Comparison of ENCODE assay signal across 1 cellular context in genomic region chr11:121655481-121656332, GRCh38.
A peak's percentile ranks its signal among the peaks of the same experiment; 100 is the strongest.
TF ChIP-seq lines count a peak whose summit lies in the region.

No MANE protein-coding gene starts in this region.

TF ChIP-seq in GM12878, 131 proteins besides CTCF, POLR2A, EP300 and RAD21 (continued from another document and continues in another):
- TF ChIP-seq BCL3 (IDR thresholded peaks at IDR 0.05; ENCODE audit: borderline replicate concordance, insufficient read depth, low read depth, low read length, poor library complexity, severe bottlenecking) (no peak), POU2F2 (IDR thresholded peaks at IDR 0.05; ENCODE audit: borderline replicate concordance, low read depth, low read length) (no peak; the same call in 2 of the 3 replicates), FOS (IDR thresholded peaks at IDR 0.05; ENCODE audit: borderline replicate concordance, extremely low read depth, insufficient read length) (no peak), CHD2 (IDR thresholded peaks at IDR 0.05; ENCODE audit: borderline replicate concordance, low read depth, low read length) (no peak), BCLAF1 (IDR thresholded peaks at IDR 0.05) (no peak), ESRRA (IDR thresholded peaks at IDR 0.05; ENCODE audit: low read length) (no peak), WRNIP1 (IDR thresholded peaks at IDR 0.05; ENCODE audit: borderline replicate concordance, low read depth, low read length) (no peak), CREM (IDR thresholded peaks at IDR 0.05; ENCODE audit: low read depth) (no peak), ZSCAN29 (IDR thresholded peaks at IDR 0.05) (no peak), NFIC (IDR thresholded peaks at IDR 0.05; ENCODE audit: low read depth, low read length) (no peak), RUNX3 (IDR thresholded peaks at IDR 0.05; ENCODE audit: low read length) (no peak), TCF7 (IDR thresholded peaks at IDR 0.05; ENCODE audit: borderline replicate concordance) (no peak), SIN3A (IDR thresholded peaks at IDR 0.05; ENCODE audit: low read depth, low read length) (0 out of 2 replicates have a peak, but pooled peaks have one; percentile 34), IRF5 (IDR thresholded peaks at IDR 0.05; ENCODE audit: borderline replicate concordance) (no peak), SMAD1 (IDR thresholded peaks at IDR 0.05; ENCODE audit: low read depth, partially characterized antibody) (no peak), NR2C2 (IDR thresholded peaks at IDR 0.05; ENCODE audit: borderline replicate concordance, control insufficient read depth, insufficient read length, low read depth) (no peak), RB1 (IDR thresholded peaks at IDR 0.05; ENCODE audit: borderline replicate concordance) (0 out of 2 replicates have a peak, but pooled peaks have one; percentile 51), MXI1 (IDR thresholded peaks at IDR 0.05; ENCODE audit: low read depth, low read length) (peak; percentile 56), ELK1 (IDR thresholded peaks at IDR 0.05; ENCODE audit: low read depth, low read length) (no peak), GABPA (IDR thresholded peaks at IDR 0.05; ENCODE audit: low read depth) (no peak), YY1 (IDR thresholded peaks at IDR 0.05; ENCODE audit: low read depth, low read length) (peak; percentile 72), CBFB (IDR thresholded peaks at IDR 0.05; ENCODE audit: low read depth) (no peak), MTA2 (IDR thresholded peaks at IDR 0.05; ENCODE audit: low read depth) (no peak), FOXM1 (IDR thresholded peaks at IDR 0.05; ENCODE audit: low read depth, low read length) (peak; percentile 21; the same call in 1 of the 2 replicates), SKIL (IDR thresholded peaks at IDR 0.05; ENCODE audit: low read depth, poor library complexity, severe bottlenecking) (peak; percentile 35), TCF12 (IDR thresholded peaks at IDR 0.05; ENCODE audit: low read depth, low read length) (0 out of 2 replicates have a peak, but pooled peaks have one; percentile 29), CHD1 (IDR thresholded peaks at IDR 0.05; ENCODE audit: low read depth, low read length) (no peak), TCF3 (IDR thresholded peaks at IDR 0.05; ENCODE audit: borderline replicate concordance, insufficient read depth, low read depth, low read length) (no peak), HDAC2 (IDR thresholded peaks at IDR 0.05) (no peak), NR2F1 (conservative IDR thresholded peaks at IDR 0.05) (peak; percentile 33; the same call in 1 of the 2 replicates), SREBF1 (IDR thresholded peaks at IDR 0.05; ENCODE audit: low read length) (no peak), KLF5 (IDR thresholded peaks at IDR 0.05; ENCODE audit: partially characterized antibody) (no peak), ATF7 (IDR thresholded peaks at IDR 0.05; ENCODE audit: low read depth) (no peak), IRF4 (IDR thresholded peaks at IDR 0.05; ENCODE audit: low read depth, low read length) (no peak), SREBF2 (IDR thresholded peaks at IDR 0.05; ENCODE audit: low read length) (no peak), JUND (IDR thresholded peaks at IDR 0.05; ENCODE audit: low read depth, low read length) (no peak), CREB1 (IDR thresholded peaks at IDR 0.05; ENCODE audit: low read depth) (no peak), ETV6 (conservative IDR thresholded peaks at IDR 0.05 in 1 of 2, IDR thresholded peaks at IDR 0.05 in 1 of 2; ENCODE audit: borderline replicate concordance in 1 of 2, low read depth in 1 of 2) (no peak), KAT2A (conservative IDR thresholded peaks at IDR 0.05; ENCODE audit: control insufficient read depth, low read depth, low read length) (no peak), SUPT20H (IDR thresholded peaks at IDR 0.05; ENCODE audit: borderline replicate concordance, control insufficient read depth, low read depth, low read length) (no peak), HSF1 (IDR thresholded peaks at IDR 0.05; ENCODE audit: low read depth, low read length) (no peak), BRCA1 (IDR thresholded peaks at IDR 0.05; ENCODE audit: low read depth, low read length) (no peak), IKZF1 (conservative IDR thresholded peaks at IDR 0.05) (peak; percentile 37), TBL1XR1 (IDR thresholded peaks at IDR 0.05; ENCODE audit: low read depth, low read length) (0 out of 2 replicates have a peak, but pooled peaks have one; percentile 25), MTA3 (IDR thresholded peaks at IDR 0.05; ENCODE audit: borderline replicate concordance, low read length) (no peak), LARP7 (IDR thresholded peaks at IDR 0.05) (no peak), ZNF592 (IDR thresholded peaks at IDR 0.05) (no peak; the same call in 1 of the 2 replicates), ZNF687 (IDR thresholded peaks at IDR 0.05) (no peak), TARDBP (IDR thresholded peaks at IDR 0.05; ENCODE audit: borderline replicate concordance) (no peak)
